ENCODE assay signal across 25 cellular contexts in genomic region chr15:80754005-80754404, GRCh38. TPM values are rescaled to one million over a fixed set of nuclear protein-coding genes. Genes with fewer than 3 reads are reported as not detected.
DNase-seq lines count a peak whose midpoint lies in the region; ATAC-seq, FAIRE-seq and TF ChIP-seq lines count a peak whose summit lies in the region.
"Had no signal": no experiment of that assay in that cellular context is flagged by ENCODE, and none has a peak within 500 bp of the region (broad histone marks: within the 10 kb centered on the region; RNA-seq: fewer than 3 reads in every experiment).

No MANE protein-coding gene starts in this region.

- no peak for TF ChIP-seq RAD21 in HepG2 (CRISPR knock-in tag; IDR thresholded peaks at IDR 0.05)

- TF ChIP-seq EP300 in HepG2 (IDR thresholded peaks at IDR 0.05; ENCODE audit: low read depth in 2 of 2, low read length in 2 of 2) (no peak), HepG2 (CRISPR knock-in tag; IDR thresholded peaks at IDR 0.05; ENCODE audit: borderline replicate concordance) (no peak)

- no TSS peak for BruUV-seq in HepG2 (replicated peaks; lab: Mats Ljungman, UMichigan)

- H3K4me1 ChIP-seq in HepG2 (ENCODE audit: insufficient read depth, low read length), result no peaks in the 10 kb centered on the region
- peaks cover 0 to 13% (median 2%) of the 10 kb centered on the region in 4 donors for H3K4me1 ChIP-seq in right lobe of liver
- H3K4me1 ChIP-seq: BE2C; BLaER1 treated with 17β-estradiol and CSF1 and Interleukin-3, amounts not matched to agents 10 nM and 100 nM had no signal

- H3K4me1 Mint-ChIP-seq in central memory CD8-positive, alpha-beta T cell, result peaks cover 33% of the 10 kb centered on the region
- H3K4me1 Mint-ChIP-seq in neural crest cell, result peaks cover 34% of the 10 kb centered on the region
- H3K4me1 Mint-ChIP-seq: CD14-positive monocyte had no signal

- no peaks in the 10 kb centered on the region for H3K27me3 Mint-ChIP-seq in central memory CD8-positive, alpha-beta T cell
- no peaks in the 10 kb centered on the region for H3K27me3 Mint-ChIP-seq in neural crest cell (ENCODE audit: low read depth)
- H3K27me3 Mint-ChIP-seq: CD4-positive, alpha-beta T cell had no signal

- no peak for FAIRE-seq in HepG2 (lab: Jason Lieb, UNC)
- FAIRE-seq: D721Med, GM12878, GM19239, H54 had no signal

- no peak overlapping the region for H3K4me3 ChIP-seq in HepG2 (replicated peaks in 1 of 3; ENCODE audit: insufficient read depth in 1 of 3, low read depth in 2 of 3, low read length in 3 of 3)
- no peak overlapping the region for H3K4me3 ChIP-seq in right lobe of liver
- H3K4me3 ChIP-seq: A549; BLaER1 treated with 17β-estradiol and CSF1 and Interleukin-3, amounts not matched to agents 10 nM and 100 nM; GM12878; HAP-1 had no signal

- H3K9ac ChIP-seq in HepG2 (ENCODE audit: insufficient read depth, low read depth, low read length), result no peak overlapping the region
- H3K9ac ChIP-seq: BLaER1 treated with 17β-estradiol and CSF1 and Interleukin-3, amounts not matched to agents 10 nM and 100 nM had no signal

- H3K36me3 ChIP-seq in HepG2 (replicated peaks in 1 of 2; ENCODE audit: control insufficient read depth in 1 of 2, insufficient read depth in 2 of 2, low read length in 2 of 2) (no peaks in the 10 kb centered on the region; a peak in 2 of 5 replicates), right lobe of liver (no peaks in the 10 kb centered on the region)
- H3K36me3 ChIP-seq: BE2C had no signal

- no peaks in the 10 kb centered on the region for H4K20me1 ChIP-seq in HepG2 (ENCODE audit: insufficient read depth, low read length)

- H3K9me3 ChIP-seq in HepG2 (ENCODE audit: low read length), result no peaks in the 10 kb centered on the region
- no peaks in the 10 kb centered on the region for H3K9me3 ChIP-seq in right lobe of liver
- H3K9me3 ChIP-seq: A549; BE2C; BLaER1 treated with 17β-estradiol and CSF1 and Interleukin-3, amounts not matched to agents 10 nM and 100 nM; HAP-1 had no signal

- intact Hi-C loops in HepG2 (cut with micrococcal nuclease; ENCODE audit: unreplicated experiment) (no loop called here), right lobe of liver (cut with DNase I) (no loop called here)

- no peaks in the 10 kb centered on the region for H3K27me3 ChIP-seq in HepG2 (ENCODE audit: control insufficient read depth in 1 of 2, insufficient read depth in 2 of 2, low read length in 2 of 2)
- no peaks in the 10 kb centered on the region for H3K27me3 ChIP-seq in right lobe of liver
- H3K27me3 ChIP-seq: BE2C; BLaER1 treated with 17β-estradiol and CSF1 and Interleukin-3, amounts not matched to agents 10 nM and 100 nM had no signal

- peaks cover 2% of the 10 kb centered on the region for H3K36me3 Mint-ChIP-seq in central memory CD8-positive, alpha-beta T cell (ENCODE audit: insufficient read depth)
- H3K36me3 Mint-ChIP-seq in neural crest cell (ENCODE audit: low read depth), result peaks cover 2% of the 10 kb centered on the region

- TF ChIP-seq CTCF in HepG2 (CRISPR knock-in tag; IDR thresholded peaks at IDR 0.05), result no peak
- TF ChIP-seq CTCF in right lobe of liver (IDR thresholded peaks at IDR 0.05), result no peak
- no peak for TF ChIP-seq CTCF in neural crest cell (conservative IDR thresholded peaks at IDR 0.05)

- no peak overlapping the region for H2AFZ ChIP-seq in HepG2 (ENCODE audit: low read length)

- no peak overlapping the region for H3K4me2 ChIP-seq in HepG2 (ENCODE audit: low read depth, low read length)
- H3K4me2 ChIP-seq: A549; BLaER1 treated with 17β-estradiol and CSF1 and Interleukin-3, amounts not matched to agents 10 nM and 100 nM had no signal

- H3K4me3 Mint-ChIP-seq in central memory CD8-positive, alpha-beta T cell, result no peak overlapping the region
- H3K4me3 Mint-ChIP-seq in neural crest cell, result no peak overlapping the region
- H3K4me3 Mint-ChIP-seq: CD14-positive monocyte; CD4-positive, alpha-beta T cell had no signal

- TF ChIP-seq POLR2A in HepG2 (IDR thresholded peaks at IDR 0.05; ENCODE audit: insufficient read depth in 1 of 2, low read depth in 2 of 2, low read length in 2 of 2) (no peak), right lobe of liver (IDR thresholded peaks at IDR 0.05) (no peak)

- 91% methylated on average over 8 of the region's 8 CpGs for WGBS in HepG2 (ENCODE audit: low lambda C conversion rate)
- WGBS in right lobe of liver (ENCODE audit: insufficient coverage, low coverage, low lambda C conversion rate, missing lambda C conversion rate), result 87% methylated on average over 8 of the region's 8 CpGs

- ATAC-seq in HepG2 (no peak), right lobe of liver (no peak), HG02938 (IDR thresholded peaks at IDR 0.05; ENCODE audit: unreplicated experiment) (no peak)
- ATAC-seq in central memory CD8-positive, alpha-beta T cell (replicated peaks; ENCODE audit: extremely low read depth, poor library complexity, severe bottlenecking), result no peak
- ATAC-seq: A549, GM12878 had no signal

- H3K79me2 ChIP-seq in HepG2 (ENCODE audit: insufficient read depth, low read length), result no peaks in the 10 kb centered on the region

- DNase-seq in HepG2 (ENCODE audit: low spot score), result no peak
- no peak for DNase-seq in right lobe of liver
- DNase-seq in central memory CD8-positive, alpha-beta T cell (ENCODE audit: low spot score in 2 of 2), result no peak
- DNase-seq in neural crest cell (ENCODE audit: low read depth, low spot score), result no peak
- DNase-seq in activated CD8-positive, alpha-beta memory T cell treated with anti-CD3 and anti-CD28 coated beads, Interleukin-2, amount 50 U/mL, for 4 hours, result no peak
- DNase-seq: 8988T; ACHN; AML-193; BE2C; CD4-positive, alpha-beta T cell; CD8-positive, alpha-beta memory T cell; DMS 273 treated with DMSO at 0.1 percent for 48 hours; DMS79; EL; GDM1; GOT3 had no signal

- in situ Hi-C loops in HepG2 (cut with HindIII; ENCODE audit: extremely low pct_ligation_motif_present, low pct_unique_long_range_greater_than_20kb), result no loop called here

- H3K9me3 Mint-ChIP-seq in central memory CD8-positive, alpha-beta T cell, result no peaks in the 10 kb centered on the region
- H3K9me3 Mint-ChIP-seq in neural crest cell, result no peaks in the 10 kb centered on the region
- H3K9me3 Mint-ChIP-seq: CD14-positive monocyte; CD4-positive, alpha-beta T cell; CD8-positive, alpha-beta memory T cell had no signal

- CTCF ChIA-PET in HepG2 (lab: Yijun Ruan, JAX; ENCODE audit: low intra/inter-chr PET ratio, low total read pairs), result no interaction called here

- H3K27ac ChIP-seq in HepG2 (ENCODE audit: extremely low read length, insufficient read depth, low read length) (no peak overlapping the region), right lobe of liver (no peak overlapping the region)
- H3K27ac ChIP-seq: A549; BLaER1 treated with 17β-estradiol and CSF1 and Interleukin-3, amounts not matched to agents 10 nM and 100 nM had no signal

- POLR2A ChIA-PET in HepG2 (lab: Yijun Ruan, JAX), result no interaction called here

- peak overlapping the region; percentile 65 for H3K27ac Mint-ChIP-seq in central memory CD8-positive, alpha-beta T cell (ENCODE audit: low read depth)
- peak overlapping the region; percentile 60 for H3K27ac Mint-ChIP-seq in neural crest cell (ENCODE audit: unreplicated experiment)
- H3K27ac Mint-ChIP-seq: CD14-positive monocyte; CD4-positive, alpha-beta T cell had no signal

RNA-seq across cellular contexts. Expression of gene CEMIP, which starts 25.2 kb away (rescaled TPM):
- total RNA-seq in HepG2 (2016; rRNA removed; fragmentation: Illumina TruSeq; extraction: Trizol) (1.9 and 4.3 TPM in 2 replicates), right lobe of liver (under 1 TPM in 2 of 6 experiments, not detected in 4; 0.64 to 0.74 TPM), neural crest cell (0.30 and 0.33 TPM in 2 replicates)
- 0.35 and 0.71 TPM in 2 replicates for total RNA-seq in HepG2 (2016; cell fraction: cytosol; rRNA removed; fragmentation: Illumina TruSeq; extraction: Trizol; ENCODE audit: low read depth)
- total RNA-seq in HepG2 (2016; cell fraction: insoluble cytoplasmic fraction; rRNA removed; fragmentation: Illumina TruSeq; extraction: Trizol), result 1.7 and 4.0 TPM in 2 replicates
- total RNA-seq in HepG2 (2016; cell fraction: membrane; rRNA removed; fragmentation: Illumina TruSeq; extraction: Trizol), result 0.62 and 1.1 TPM in 2 replicates
- 6.2 and 7.7 TPM in 2 replicates for total RNA-seq in HepG2 (2016; cell fraction: nucleus; rRNA removed; fragmentation: Illumina TruSeq; extraction: Trizol)
- polyA plus RNA-seq in HepG2 (2011; rRNA removed), result 14.2 and 28.5 TPM in 2 replicates
- polyA plus RNA-seq in HepG2 (2011; cell fraction: cytosol; rRNA removed), result 7.4 and 14.6 TPM in 2 replicates
- 12.7 and 33.7 TPM in 2 replicates for polyA plus RNA-seq in HepG2 (2011; cell fraction: nucleus; rRNA removed)
- 2.5 and 9.7 TPM in 2 replicates for polyA plus RNA-seq in HepG2 (2012)
- 0.14 and 0.20 TPM in 2 replicates for polyA plus RNA-seq in HepG2 (2016; cell fraction: cytosol; fragmentation: Illumina TruSeq; extraction: Trizol; ENCODE audit: low read depth)
- 0.99 and 1.7 TPM in 2 replicates for polyA plus RNA-seq in HepG2 (2016; cell fraction: insoluble cytoplasmic fraction; fragmentation: Illumina TruSeq; extraction: Trizol; ENCODE audit: low read depth)
- 0.18 and 0.26 TPM in 2 replicates for polyA plus RNA-seq in HepG2 (2016; cell fraction: membrane; fragmentation: Illumina TruSeq; extraction: Trizol; ENCODE audit: low read depth)
- 5.6 and 6.2 TPM in 2 replicates for polyA plus RNA-seq in HepG2 (2016; cell fraction: nucleus; fragmentation: Illumina TruSeq; extraction: Trizol; ENCODE audit: insufficient read depth, low read depth)
- polyA minus RNA-seq in HepG2 (2011; rRNA and poly(A)+ RNA removed; ENCODE audit: low replicate concordance), result 0.12 and 60.1 TPM in 2 replicates
- polyA minus RNA-seq in HepG2 (2011; cell fraction: cytosol; rRNA and poly(A)+ RNA removed), result 11.0 and 22.8 TPM in 2 replicates
- polyA minus RNA-seq in HepG2 (2011; cell fraction: nucleus; rRNA and poly(A)+ RNA removed), result 10.2 and 29.6 TPM in 2 replicates
- total RNA-seq: CD4-positive, alpha-beta T cell; CD8-positive, alpha-beta memory T cell had no signal
- polyA plus RNA-seq: CD14-positive monocyte; CD8-positive, alpha-beta memory T cell had no signal

RNA-seq across cellular contexts. Expression of gene ABHD17C, which starts 58.9 kb away (rescaled TPM):
- 2.9 and 4.7 TPM in 2 replicates for total RNA-seq in HepG2 (2016; rRNA removed; fragmentation: Illumina TruSeq; extraction: Trizol)
- total RNA-seq in HepG2 (2016; cell fraction: cytosol; rRNA removed; fragmentation: Illumina TruSeq; extraction: Trizol; ENCODE audit: low read depth), result 1.5 TPM in 2 replicates
- total RNA-seq in HepG2 (2016; cell fraction: insoluble cytoplasmic fraction; rRNA removed; fragmentation: Illumina TruSeq; extraction: Trizol), result 2.7 and 4.3 TPM in 2 replicates
- 4.7 and 8.1 TPM in 2 replicates for total RNA-seq in HepG2 (2016; cell fraction: membrane; rRNA removed; fragmentation: Illumina TruSeq; extraction: Trizol)
- total RNA-seq in HepG2 (2016; cell fraction: nucleus; rRNA removed; fragmentation: Illumina TruSeq; extraction: Trizol), result 4.1 and 4.3 TPM in 2 replicates
- polyA plus RNA-seq in HepG2 (2011; rRNA removed), result 3.3 and 3.9 TPM in 2 replicates
- 2.9 and 3.8 TPM in 2 replicates for polyA plus RNA-seq in HepG2 (2011; cell fraction: cytosol; rRNA removed)
- 1.3 and 1.5 TPM in 2 replicates for polyA plus RNA-seq in HepG2 (2011; cell fraction: nucleus; rRNA removed)
- polyA plus RNA-seq in HepG2 (2012), result 2.3 and 4.0 TPM in 2 replicates
- 3.1 and 3.6 TPM in 2 replicates for polyA plus RNA-seq in HepG2 (2016; cell fraction: cytosol; fragmentation: Illumina TruSeq; extraction: Trizol; ENCODE audit: low read depth)
- 8.1 and 8.8 TPM in 2 replicates for polyA plus RNA-seq in HepG2 (2016; cell fraction: insoluble cytoplasmic fraction; fragmentation: Illumina TruSeq; extraction: Trizol; ENCODE audit: low read depth)
- 8.3 and 8.5 TPM in 2 replicates for polyA plus RNA-seq in HepG2 (2016; cell fraction: membrane; fragmentation: Illumina TruSeq; extraction: Trizol; ENCODE audit: low read depth)
- polyA plus RNA-seq in HepG2 (2016; cell fraction: nucleus; fragmentation: Illumina TruSeq; extraction: Trizol; ENCODE audit: insufficient read depth, low read depth), result 8.3 and 8.7 TPM in 2 replicates
- polyA minus RNA-seq in HepG2 (2011; rRNA and poly(A)+ RNA removed; ENCODE audit: low replicate concordance), result 4.5 and 40.6 TPM in 2 replicates
- polyA minus RNA-seq in HepG2 (2011; cell fraction: cytosol; rRNA and poly(A)+ RNA removed), result 3.3 and 5.6 TPM in 2 replicates
- 3.4 and 3.5 TPM in 2 replicates for polyA minus RNA-seq in HepG2 (2011; cell fraction: nucleus; rRNA and poly(A)+ RNA removed)
- total RNA-seq in right lobe of liver, result 1 to 10 TPM; 2.0 to 5.5 (median 3.0) TPM
- 23.5 and 26.5 TPM in 2 replicates for total RNA-seq in neural crest cell
